In genomic region chr13:44470623-44471562, GRCh38 we compare ENCODE assay signal across 8 cellular contexts.
DNase-seq lines count a peak whose midpoint lies in the region; ATAC-seq and TF ChIP-seq lines count a peak whose summit lies in the region.

No MANE protein-coding gene starts in this region.

- DNase-seq in NCI-H1417 (lab: John Stamatoyannopoulos, UW), result peak in 2 of 3 experiments; percentile 12 to 49
- DNase-seq in NCI-H1417 treated with DMSO at 0.1 percent for 48 hours (lab: John Stamatoyannopoulos, UW), result no peak
- DNase-seq in NCI-H82 (lab: John Stamatoyannopoulos, UW), result peak; percentile 68
- no peak for DNase-seq in dorsolateral prefrontal cortex
- DNase-seq in renal cortical epithelial cell (ENCODE audit: low read depth), result peak; percentile 72
- DNase-seq in KG1 (lab: John Stamatoyannopoulos, UW), result no peak

- ATAC-seq in HG03442 (IDR thresholded peaks at IDR 0.05; ENCODE audit: unreplicated experiment) (no peak), GM19452 (IDR thresholded peaks at IDR 0.05; ENCODE audit: unreplicated experiment) (no peak)

- TF ChIP-seq CTCF in dorsolateral prefrontal cortex (IDR thresholded peaks at IDR 0.05 in 54 of 56, conservative IDR thresholded peaks at IDR 0.05 in 2 of 56; ENCODE audit: low read depth in 1 of 56, partially characterized antibody in 56 of 56), result peak; percentile 54 to 84 (median 68)

- H3K27me3 ChIP-seq in dorsolateral prefrontal cortex, result no peaks in the 10 kb centered on the region

- intact Hi-C loops in dorsolateral prefrontal cortex (cut with DNase I), result loop anchor here in 1 of 2 donors (10.0 kb wide), 1 partner anchor 566 kb away; no protein-coding TSS in a partner anchor

- H3K27ac ChIP-seq in dorsolateral prefrontal cortex, result peak overlapping the region in 1 of 59 donors; percentile 10

- H3K4me3 ChIP-seq in dorsolateral prefrontal cortex, result no peak overlapping the region

Comparison
In these comparisons a context has a peak if more than half of its experiments do, and no peak if none do; other contexts are left out.
1. DNase-seq: peak in NCI-H1417 (2 of 3), NCI-H82 (single experiment) and renal cortical epithelial cell (single experiment); none in NCI-H1417 treated with DMSO at 0.1 percent for 48 hours (single experiment), dorsolateral prefrontal cortex (0 of 10) and KG1 (single experiment).